Comparison of ENCODE assay signal across 16 cellular contexts in the genomic region with DNA sequence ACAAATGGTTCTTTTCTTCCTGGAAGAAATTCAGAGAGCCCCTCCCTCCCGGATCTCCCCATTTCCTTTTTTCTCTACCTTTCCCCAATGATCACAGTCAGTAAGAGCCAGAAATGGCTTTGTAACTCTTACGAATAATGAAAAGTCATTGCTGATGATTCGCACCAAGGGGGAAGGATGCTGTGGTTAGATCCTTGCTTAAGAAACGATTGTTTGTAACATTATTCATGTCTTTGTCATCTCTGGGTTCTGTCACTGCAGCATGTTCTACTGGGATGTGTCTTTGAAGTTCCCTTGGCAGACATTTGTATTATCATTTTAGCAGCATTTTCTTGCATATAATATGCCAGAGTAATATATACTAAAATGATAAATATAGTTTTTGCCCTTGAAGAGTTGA.
DNase-seq lines count a peak whose midpoint lies in the region; ATAC-seq, FAIRE-seq and TF ChIP-seq lines count a peak whose summit lies in the region.
"Had no signal": no experiment of that assay in that cellular context is flagged by ENCODE, and none has a peak within 500 bp of the region (broad histone marks: within the 10 kb centered on the region; RNA-seq: fewer than 3 reads in every experiment).

No MANE protein-coding gene starts in this region.

- H3F3A ChIP-seq in MM.1S (ENCODE audit: insufficient read depth, low read length) = no peaks in the 10 kb centered on the region

- H3K4me2 ChIP-seq in MM.1S (ENCODE audit: low read depth, low read length) = no peak overlapping the region

- no peaks in the 10 kb centered on the region for H3K36me3 ChIP-seq in MM.1S (replicated peaks; ENCODE audit: insufficient read depth, low read length)
- H3K36me3 ChIP-seq: transverse colon had no signal

- no peak for FAIRE-seq in HTR-8/SVneo (lab: Jason Lieb, UNC)
- FAIRE-seq: frontal cortex, K562 had no signal

- H3K9me3 ChIP-seq in MM.1S (replicated peaks; ENCODE audit: insufficient read depth, low read length) = no peaks in the 10 kb centered on the region
- H3K9me3 ChIP-seq: transverse colon had no signal

- no peak for TF ChIP-seq CTCF in MM.1S (IDR thresholded peaks at IDR 0.05; ENCODE audit: low read length)

- no peak overlapping the region for H3K9ac ChIP-seq in MM.1S (ENCODE audit: low read length)

- H3K9me2 ChIP-seq in MM.1S (replicated peaks; ENCODE audit: insufficient read depth, low read length) = no peaks in the 10 kb centered on the region

- no peaks in the 10 kb centered on the region for H3K79me2 ChIP-seq in MM.1S (ENCODE audit: low read length)

- H3K4me3 ChIP-seq in MM.1S (ENCODE audit: low read length) = no peak overlapping the region
- H3K4me3 ChIP-seq: K562, transverse colon had no signal

- ATAC-seq in HG03039 (IDR thresholded peaks at IDR 0.05; ENCODE audit: unreplicated experiment) = no peak
- ATAC-seq: K562 had no signal

- no peaks in the 10 kb centered on the region for H4K20me1 ChIP-seq in MM.1S (ENCODE audit: insufficient read depth, low read length)

- no peaks in the 10 kb centered on the region for H3K27me3 ChIP-seq in MM.1S (replicated peaks; ENCODE audit: insufficient read depth, low read length)
- H3K27me3 ChIP-seq: transverse colon had no signal

- no peaks in the 10 kb centered on the region for H3K4me1 ChIP-seq in MM.1S (ENCODE audit: low read length)

- H3K27ac ChIP-seq in MM.1S (ENCODE audit: low read length) = no peak overlapping the region
- H3K27ac ChIP-seq: transverse colon had no signal

- DNase-seq in AML-193 (lab: John Stamatoyannopoulos, UW) (peak; percentile 62 to 70), M059J (ENCODE audit: low read depth) (peak; percentile 7), amniotic epithelial cell (ENCODE audit: low read depth) (peak; percentile 61), iris pigment epithelial cell (ENCODE audit: low read depth) (peak; percentile 16), HTR-8/SVneo (ENCODE audit: insufficient read length, low spot score) (no peak), GDM1 (lab: John Stamatoyannopoulos, UW) (no peak), MM.1S (no peak)
- DNase-seq: activated CD8-positive, alpha-beta memory T cell treated with anti-CD3 and anti-CD28 coated beads for 24 hours; aorta; DMS 273 treated with DMSO at 0.1 percent for 48 hours; NCI-H187 treated with DMSO at 0.1 percent for 48 hours; NCI-H524 treated with DMSO at 0.1 percent for 48 hours; transverse colon had no signal

- H2AFZ ChIP-seq in MM.1S (ENCODE audit: low read length) = no peak overlapping the region

Comparison
In these comparisons a context has a peak if more than half of its experiments do, and no peak if none do; other contexts are left out.
1. DNase-seq: peak in AML-193 (2 of 2), M059J (single experiment), amniotic epithelial cell (single experiment) and iris pigment epithelial cell (single experiment); none in HTR-8/SVneo (single experiment), GDM1 (single experiment) and MM.1S (single experiment).